Comparison of ENCODE assay signal across 18 cellular contexts in the genomic region with DNA sequence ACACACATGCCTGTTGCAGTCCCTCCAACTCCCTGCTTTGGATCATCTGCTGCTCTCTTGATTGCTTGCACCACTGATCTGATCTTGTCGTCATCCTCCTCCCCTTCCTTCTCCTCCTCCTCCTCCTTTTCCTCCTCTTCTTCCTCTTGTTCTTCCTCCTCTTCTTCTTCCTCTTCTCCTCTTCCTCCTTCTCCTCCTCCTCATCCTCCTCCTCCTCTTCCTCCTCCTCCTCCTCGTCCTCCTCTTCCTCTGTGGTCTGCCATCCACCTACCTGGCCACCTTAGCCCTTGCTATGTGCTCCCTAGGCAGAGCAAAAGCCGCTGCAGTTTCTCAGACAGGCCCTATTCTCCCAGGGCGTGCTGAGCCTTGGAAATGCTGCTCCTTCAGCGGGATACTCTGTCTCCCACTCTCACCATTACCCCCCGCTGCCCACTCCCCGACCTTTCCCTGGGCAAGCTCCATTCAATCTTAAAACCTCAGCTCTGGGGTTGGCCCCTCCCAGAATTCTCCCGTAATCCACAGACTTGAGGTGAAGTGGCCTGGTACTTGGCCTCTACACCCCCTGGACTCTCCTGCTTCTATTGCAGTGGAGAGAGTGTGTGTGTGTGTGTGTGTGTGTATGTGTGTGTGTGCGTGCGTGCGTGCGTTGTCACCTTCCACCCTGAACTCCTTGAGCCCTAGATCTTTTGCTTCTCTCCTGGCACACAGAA.
"Had no signal": no experiment of that assay in that cellular context is flagged by ENCODE, and none has a peak within 500 bp of the region (broad histone marks: within the 10 kb centered on the region; RNA-seq: fewer than 3 reads in every experiment).

No MANE protein-coding gene starts in this region.

- DNase-seq: activated CD4-positive, alpha-beta T cell treated with anti-CD3 and anti-CD28 coated beads, Interleukin-2, amount 10 ng/mL, durations not matched to agents 24 days and 14 days; activated effector memory CD4-positive, alpha-beta T cell treated with Interleukin-2 at 50 U/mL for 16 hours; activated naive CD4-positive, alpha-beta T cell treated with anti-CD3 and anti-CD28 coated beads, Interleukin-2, amount 10 ng/mL, durations not matched to agents 7 days and 5 days; activated T-cell treated with anti-CD3 and anti-CD28 coated beads, Interleukin-2, amount 50 U/mL, for 4 hours; aorta; brain microvascular endothelial cell; colonic mucosa; effector CD4-positive, alpha-beta T cell; naive thymus-derived CD8-positive, alpha-beta T cell; nucleus accumbens; stimulated activated CD4-positive, alpha-beta T cell treated with anti-CD3 and anti-CD28 coated beads, Interleukin-12 subunit alpha, Interleukin-12 subunit beta, amount 100 ng/mL, for 4 hours; stimulated activated CD4-positive, alpha-beta T cell treated with anti-CD3 and anti-CD28 coated beads, Interleukin-1b, Interleukin-23, amount 100 ng/mL, for 48 hours; stimulated activated naive CD4-positive, alpha-beta T cell; SW 1271; T-helper 9 cell; transverse colon had no signal

- H3K9me3 ChIP-seq: colonic mucosa, transverse colon had no signal

- ATAC-seq: naive thymus-derived CD8-positive, alpha-beta T cell had no signal

- H3K9me3 Mint-ChIP-seq: activated CD4-positive, alpha-beta T cell treated with anti-CD3 and anti-CD28 coated beads, Interleukin-2, amount 10 ng/mL, durations not matched to agents 24 days and 14 days; activated naive CD4-positive, alpha-beta T cell treated with anti-CD3 and anti-CD28 coated beads, Interleukin-2, amount 10 ng/mL, durations not matched to agents 7 days and 5 days; activated T-cell treated with anti-CD3 and anti-CD28 coated beads, Interleukin-2, amount 50 U/mL, for 4 hours; central memory CD8-positive, alpha-beta T cell; naive thymus-derived CD8-positive, alpha-beta T cell had no signal

- H3K27ac Mint-ChIP-seq: activated CD4-positive, alpha-beta T cell treated with anti-CD3 and anti-CD28 coated beads, Interleukin-2, amount 10 ng/mL, durations not matched to agents 24 days and 14 days; activated CD8-positive, alpha-beta T cell treated with anti-CD3 and anti-CD28 coated beads, Interleukin-2, amount 10 ng/mL, durations not matched to agents 7 days and 5 days; activated naive CD4-positive, alpha-beta T cell treated with anti-CD3 and anti-CD28 coated beads, Interleukin-2, amount 10 ng/mL, durations not matched to agents 7 days and 5 days had no signal

- H3K4me3 ChIP-seq: colonic mucosa, transverse colon had no signal

- H3K27ac ChIP-seq: brain microvascular endothelial cell, colonic mucosa, transverse colon had no signal

- H3K4me1 ChIP-seq: colonic mucosa, transverse colon had no signal

- H3K36me3 ChIP-seq: brain microvascular endothelial cell, colonic mucosa, transverse colon had no signal

- H3K36me3 Mint-ChIP-seq: activated naive CD4-positive, alpha-beta T cell treated with anti-CD3 and anti-CD28 coated beads, Interleukin-2, amount 10 ng/mL, durations not matched to agents 7 days and 5 days; naive thymus-derived CD8-positive, alpha-beta T cell had no signal

- H3K4me3 Mint-ChIP-seq: activated CD4-positive, alpha-beta T cell treated with anti-CD3 and anti-CD28 coated beads, Interleukin-2, amount 10 ng/mL, durations not matched to agents 24 days and 14 days; activated CD8-positive, alpha-beta T cell treated with anti-CD3 and anti-CD28 coated beads, Interleukin-2, amount 10 ng/mL, durations not matched to agents 7 days and 5 days; activated naive CD4-positive, alpha-beta T cell treated with anti-CD3 and anti-CD28 coated beads, Interleukin-2, amount 10 ng/mL, durations not matched to agents 7 days and 5 days; activated T-cell treated with anti-CD3 and anti-CD28 coated beads, Interleukin-2, amount 50 U/mL, for 4 hours; central memory CD8-positive, alpha-beta T cell; naive thymus-derived CD8-positive, alpha-beta T cell had no signal

- H3K27me3 ChIP-seq: brain microvascular endothelial cell, colonic mucosa, transverse colon had no signal
